ENCODE assay signal across 23 cellular contexts in the genomic region with DNA sequence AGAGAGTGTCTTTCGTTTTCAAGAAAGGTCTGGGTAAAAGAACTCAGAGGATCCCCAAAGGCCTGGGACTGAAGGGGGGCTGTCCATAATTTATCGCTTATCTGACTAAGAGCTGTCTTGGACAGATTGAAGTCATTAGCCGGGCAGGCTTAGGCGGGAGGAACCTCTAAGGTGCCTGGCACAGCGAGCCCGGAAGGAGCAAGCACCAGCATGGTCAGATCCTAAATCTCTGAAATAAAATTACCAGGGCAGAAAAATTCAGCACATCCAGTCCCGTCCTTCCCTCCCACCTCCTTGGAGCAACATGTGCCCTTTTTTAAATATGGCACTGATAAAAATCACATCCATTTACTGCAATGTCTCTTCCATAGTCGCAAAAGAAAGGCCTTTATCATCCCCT.
"Had no signal": no experiment of that assay in that cellular context is flagged by ENCODE, and none has a peak within 500 bp of the region (broad histone marks: within the 10 kb centered on the region; RNA-seq: fewer than 3 reads in every experiment).

No MANE protein-coding gene starts in this region.

- H3K36me3 ChIP-seq: colonic mucosa, esophagus squamous epithelium, gastroesophageal sphincter, heart left ventricle, left lung, lower lobe of right lung had no signal

- H3K27me3 ChIP-seq: colonic mucosa, foreskin keratinocyte had no signal

- H3K27ac Mint-ChIP-seq: dendritic cell treated with granulocyte-macrophage colony-stimulating factor and Interleukin-4, amounts not matched to agents 40 ng/mL and 50 ng/mL, for 4 days; effector memory CD8-positive, alpha-beta T cell; endodermal cell; immature natural killer cell; mesothelial cell of epicardium had no signal

- H3K9me3 Mint-ChIP-seq: dendritic cell treated with granulocyte-macrophage colony-stimulating factor and Interleukin-4, amounts not matched to agents 40 ng/mL and 50 ng/mL, for 4 days; effector memory CD8-positive, alpha-beta T cell; endodermal cell; immature natural killer cell; mesothelial cell of epicardium had no signal

- H3K4me2 ChIP-seq: hepatocyte had no signal

- H3K9me3 ChIP-seq: colonic mucosa, esophagus squamous epithelium, gastroesophageal sphincter, heart left ventricle, left lung, lower lobe of right lung, mucosa of descending colon had no signal

- H3K27ac ChIP-seq: colonic mucosa, epithelial cell of prostate, esophagus squamous epithelium, foreskin keratinocyte, gastroesophageal sphincter, heart left ventricle, hepatocyte, left lung, lower lobe of right lung had no signal

- H3K36me3 Mint-ChIP-seq: immature natural killer cell, mesothelial cell of epicardium had no signal

- H3K79me2 ChIP-seq: hepatocyte had no signal

- H3K4me1 ChIP-seq: colonic mucosa, esophagus squamous epithelium, gastroesophageal sphincter, heart left ventricle, left lung, lower lobe of right lung had no signal

- H3K4me3 ChIP-seq: colonic mucosa, esophagus squamous epithelium, gastroesophageal sphincter, heart left ventricle, hepatocyte, left lung, lower lobe of right lung, mucosa of descending colon had no signal

- ATAC-seq: effector memory CD8-positive, alpha-beta T cell; esophagus mucosa; foreskin keratinocyte; gastroesophageal sphincter; heart left ventricle; left cardiac atrium; left lung; left ventricle myocardium superior; lower lobe of right lung; mucosa of descending colon had no signal

- H3K4me3 Mint-ChIP-seq: dendritic cell treated with granulocyte-macrophage colony-stimulating factor and Interleukin-4, amounts not matched to agents 40 ng/mL and 50 ng/mL, for 4 days; effector memory CD8-positive, alpha-beta T cell; endodermal cell; immature natural killer cell; mesothelial cell of epicardium had no signal

- H3K4me1 Mint-ChIP-seq: immature natural killer cell had no signal

- H2AFZ ChIP-seq: hepatocyte had no signal

- DNase-seq: colonic mucosa; cortex of kidney; effector CD8-positive, alpha-beta T cell; effector memory CD8-positive, alpha-beta T cell; endodermal cell; erythroblast; esophagus squamous epithelium; foreskin keratinocyte; heart left ventricle; hypothalamus; immature natural killer cell; left cardiac atrium; left lung; left ventricle myocardium superior; lower lobe of right lung; mesenchymal stem cell; mucosa of descending colon had no signal
